Comparison of ENCODE assay signal across 23 cellular contexts in the genomic region with DNA sequence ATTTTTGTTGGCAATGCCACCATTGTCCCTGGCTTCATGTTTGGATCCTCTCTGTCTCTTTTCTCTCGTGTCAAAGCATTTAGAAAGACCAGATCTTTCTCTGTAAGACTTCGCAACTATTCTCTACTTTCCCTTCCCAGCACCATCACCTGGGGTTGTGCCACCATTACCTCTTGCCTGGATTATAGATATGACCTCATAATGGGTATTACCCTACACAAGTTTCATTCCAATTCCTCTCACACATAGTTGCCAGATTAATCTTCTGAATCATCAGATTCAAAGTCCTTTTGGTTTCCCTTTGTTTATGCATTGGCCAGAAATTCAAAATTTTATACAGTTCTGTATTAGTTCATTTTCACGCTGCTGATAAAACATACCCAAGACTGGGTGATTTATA. TPM values are rescaled to one million over a fixed set of nuclear protein-coding genes. Genes with fewer than 3 reads are reported as not detected.
DNase-seq lines count a peak whose midpoint lies in the region; ATAC-seq and TF ChIP-seq lines count a peak whose summit lies in the region.
"Had no signal": no experiment of that assay in that cellular context is flagged by ENCODE, and none has a peak within 500 bp of the region (broad histone marks: within the 10 kb centered on the region; RNA-seq: fewer than 3 reads in every experiment).

No MANE protein-coding gene starts in this region.

- no peak for DNase-seq in activated CD4-positive, alpha-beta T cell treated with anti-CD3 and anti-CD28 coated beads, Interleukin-2, amount 10 ng/mL, durations not matched to agents 7 days and 5 days
- DNase-seq in activated CD4-positive, alpha-beta T cell treated with anti-CD3 and anti-CD28 coated beads for 1 hour = no peak
- no peak for DNase-seq in CD4-positive, alpha-beta T cell
- no peak for DNase-seq in activated CD8-positive, alpha-beta T cell treated with anti-CD3 and anti-CD28 coated beads, Interleukin-2, amount 10 ng/mL, durations not matched to agents 7 days and 5 days
- no peak for DNase-seq in right lobe of liver
- no peak for DNase-seq in RKO (ENCODE audit: low spot score)
- DNase-seq: activated CD4-positive, alpha-beta T cell treated with anti-CD3 and anti-CD28 coated beads for 48 hours; AML-193; DMS53; mesenchymal stem cell; NCI-H146; stimulated activated naive CD8-positive, alpha-beta T cell treated with anti-CD3 and anti-CD28 coated beads, Interleukin-15, Interleukin-2, amounts not matched to agents 100 U/mL and 50 U/mL, for 24 hours; tibial artery had no signal

- POLR2A ChIA-PET in activated CD4-positive, alpha-beta T cell treated with anti-CD3 and anti-CD28 coated beads, Interleukin-2, amount 10 ng/mL, durations not matched to agents 7 days and 5 days (lab: Charles Lee) = no interaction called here
- POLR2A ChIA-PET in CD4-positive, alpha-beta T cell (lab: Charles Lee) = no interaction called here
- POLR2A ChIA-PET in activated CD8-positive, alpha-beta T cell treated with anti-CD3 and anti-CD28 coated beads, Interleukin-2, amount 10 ng/mL, durations not matched to agents 7 days and 5 days (lab: Charles Lee) = no interaction called here

- no peaks in the 10 kb centered on the region for H3K27me3 ChIP-seq in CD4-positive, alpha-beta T cell (ENCODE audit: control insufficient read depth, insufficient read depth, low read length)
- H3K27me3 ChIP-seq in right lobe of liver = no peaks in the 10 kb centered on the region

- peaks cover 12% of the 10 kb centered on the region for H3K36me3 Mint-ChIP-seq in activated CD4-positive, alpha-beta T cell treated with anti-CD3 and anti-CD28 coated beads, Interleukin-2, amount 10 ng/mL, durations not matched to agents 7 days and 5 days (ENCODE audit: low read depth)
- H3K36me3 Mint-ChIP-seq in CD4-positive, alpha-beta T cell (ENCODE audit: low read depth) = no peaks in the 10 kb centered on the region
- peaks cover 16% of the 10 kb centered on the region for H3K36me3 Mint-ChIP-seq in activated CD8-positive, alpha-beta T cell treated with anti-CD3 and anti-CD28 coated beads, Interleukin-2, amount 10 ng/mL, durations not matched to agents 7 days and 5 days (ENCODE audit: low read depth)

- no peak for TF ChIP-seq CTCF in CD4-positive, alpha-beta T cell (IDR thresholded peaks at IDR 0.05)
- no peak for TF ChIP-seq CTCF in right lobe of liver (IDR thresholded peaks at IDR 0.05)

- no peaks in the 10 kb centered on the region for H3K27me3 Mint-ChIP-seq in activated CD4-positive, alpha-beta T cell treated with anti-CD3 and anti-CD28 coated beads, Interleukin-2, amount 10 ng/mL, durations not matched to agents 7 days and 5 days
- H3K27me3 Mint-ChIP-seq in CD4-positive, alpha-beta T cell = no peaks in the 10 kb centered on the region
- no peaks in the 10 kb centered on the region for H3K27me3 Mint-ChIP-seq in activated CD8-positive, alpha-beta T cell treated with anti-CD3 and anti-CD28 coated beads, Interleukin-2, amount 10 ng/mL, durations not matched to agents 7 days and 5 days (ENCODE audit: low read depth)

- H3K27ac ChIP-seq in CD4-positive, alpha-beta T cell (ENCODE audit: low read depth, low read length) = no peak overlapping the region
- peak overlapping the region in 2 of 3 donors; percentile 68 to 97 for H3K27ac ChIP-seq in right lobe of liver
- H3K27ac ChIP-seq: A549, SK-N-MC, tibial artery had no signal

- no peak overlapping the region for H3K4me3 Mint-ChIP-seq in activated CD4-positive, alpha-beta T cell treated with anti-CD3 and anti-CD28 coated beads, Interleukin-2, amount 10 ng/mL, durations not matched to agents 7 days and 5 days
- H3K4me3 Mint-ChIP-seq in CD4-positive, alpha-beta T cell = peak overlapping the region; percentile 14
- H3K4me3 Mint-ChIP-seq in activated CD8-positive, alpha-beta T cell treated with anti-CD3 and anti-CD28 coated beads, Interleukin-2, amount 10 ng/mL, durations not matched to agents 7 days and 5 days = no peak overlapping the region
- H3K4me3 Mint-ChIP-seq: GM23338 had no signal

- H3K4me1 Mint-ChIP-seq in activated CD4-positive, alpha-beta T cell treated with anti-CD3 and anti-CD28 coated beads, Interleukin-2, amount 10 ng/mL, durations not matched to agents 7 days and 5 days = peaks cover 34% of the 10 kb centered on the region
- peaks cover 44% of the 10 kb centered on the region for H3K4me1 Mint-ChIP-seq in CD4-positive, alpha-beta T cell (ENCODE audit: low read depth)
- H3K4me1 Mint-ChIP-seq in activated CD8-positive, alpha-beta T cell treated with anti-CD3 and anti-CD28 coated beads, Interleukin-2, amount 10 ng/mL, durations not matched to agents 7 days and 5 days (ENCODE audit: low read depth) = peaks cover 47% of the 10 kb centered on the region

- no peak for ATAC-seq in CD4-positive, alpha-beta T cell (ENCODE audit: poor library complexity)
- no peak for ATAC-seq in activated CD8-positive, alpha-beta T cell treated with anti-CD3 and anti-CD28 coated beads, Interleukin-2, amount 10 ng/mL, durations not matched to agents 7 days and 5 days
- ATAC-seq in right lobe of liver (peak in 1 of 4 donors; percentile 40), HG03108 (IDR thresholded peaks at IDR 0.05; ENCODE audit: unreplicated experiment) (no peak), HG02588 (IDR thresholded peaks at IDR 0.05; ENCODE audit: unreplicated experiment) (no peak)
- ATAC-seq: A549; GM23338; stimulated activated naive CD8-positive, alpha-beta T cell treated with anti-CD3 and anti-CD28 coated beads, Interleukin-15, Interleukin-2, amounts not matched to agents 100 U/mL and 50 U/mL, for 24 hours had no signal

- H3K27ac Mint-ChIP-seq in activated CD4-positive, alpha-beta T cell treated with anti-CD3 and anti-CD28 coated beads, Interleukin-2, amount 10 ng/mL, durations not matched to agents 7 days and 5 days = peak overlapping the region; percentile 66
- H3K27ac Mint-ChIP-seq in CD4-positive, alpha-beta T cell = peak overlapping the region; percentile 82
- peak overlapping the region; percentile 74 for H3K27ac Mint-ChIP-seq in activated CD8-positive, alpha-beta T cell treated with anti-CD3 and anti-CD28 coated beads, Interleukin-2, amount 10 ng/mL, durations not matched to agents 7 days and 5 days
- H3K27ac Mint-ChIP-seq: GM23338 had no signal

- intact Hi-C loops in CD4-positive, alpha-beta T cell (cut with DNase I, micrococcal nuclease) = no loop called here
- intact Hi-C loops in right lobe of liver (cut with DNase I) = no loop called here

- peaks cover 12% of the 10 kb centered on the region for H3K9me3 Mint-ChIP-seq in activated CD4-positive, alpha-beta T cell treated with anti-CD3 and anti-CD28 coated beads, Interleukin-2, amount 10 ng/mL, durations not matched to agents 7 days and 5 days
- peaks cover 6% of the 10 kb centered on the region for H3K9me3 Mint-ChIP-seq in CD4-positive, alpha-beta T cell
- H3K9me3 Mint-ChIP-seq in activated CD8-positive, alpha-beta T cell treated with anti-CD3 and anti-CD28 coated beads, Interleukin-2, amount 10 ng/mL, durations not matched to agents 7 days and 5 days (ENCODE audit: insufficient read depth) = peaks cover 7% of the 10 kb centered on the region

- 81% methylated on average over 3 of the region's 3 CpGs for WGBS in right lobe of liver (ENCODE audit: insufficient coverage, low coverage, low lambda C conversion rate, missing lambda C conversion rate)

- H3K9me3 ChIP-seq in CD4-positive, alpha-beta T cell (ENCODE audit: control insufficient read depth, low read length) = no peaks in the 10 kb centered on the region
- H3K9me3 ChIP-seq in right lobe of liver = no peaks in the 10 kb centered on the region
- H3K9me3 ChIP-seq: tibial artery had no signal

- peaks cover 0 to 59% (median 27%) of the 10 kb centered on the region in 4 donors for H3K4me1 ChIP-seq in right lobe of liver
- H3K4me1 ChIP-seq: tibial artery had no signal

- no peak overlapping the region for H3K4me3 ChIP-seq in right lobe of liver
- H3K4me3 ChIP-seq: A549, GM23338, SK-N-MC, tibial artery had no signal

- H3K36me3 ChIP-seq in right lobe of liver = no peaks in the 10 kb centered on the region
- H3K36me3 ChIP-seq: tibial artery had no signal

- TF ChIP-seq POLR2A in right lobe of liver (IDR thresholded peaks at IDR 0.05) = no peak

- CTCF ChIA-PET in activated CD4-positive, alpha-beta T cell treated with anti-CD3 and anti-CD28 coated beads, Interleukin-2, amount 10 ng/mL, durations not matched to agents 7 days and 5 days (lab: Charles Lee) = no interaction called here
- CTCF ChIA-PET in CD4-positive, alpha-beta T cell (lab: Charles Lee) = no interaction called here
- CTCF ChIA-PET in activated CD8-positive, alpha-beta T cell treated with anti-CD3 and anti-CD28 coated beads, Interleukin-2, amount 10 ng/mL, durations not matched to agents 7 days and 5 days (lab: Charles Lee) = interaction anchor here (1.7 to 14.1 kb wide), 3 partner anchors 16 to 23 kb away, joined by 4 to 197 read pairs (median 23); no protein-coding TSS in a partner anchor

RNA-seq across cellular contexts. Expression of gene DHRS2, which starts 27.2 kb away (rescaled TPM):
- total RNA-seq in activated CD4-positive, alpha-beta T cell treated with anti-CD3 and anti-CD28 coated beads, Interleukin-2, amount 10 ng/mL, durations not matched to agents 7 days and 5 days = under 1 TPM; 0.44 to 0.50 TPM
- under 1 TPM in 1 of 2 experiments, not detected in 1; 0.27 TPM for total RNA-seq in CD4-positive, alpha-beta T cell
- under 1 TPM; 0.24 to 0.44 TPM for total RNA-seq in activated CD8-positive, alpha-beta T cell treated with anti-CD3 and anti-CD28 coated beads, Interleukin-2, amount 10 ng/mL, durations not matched to agents 7 days and 5 days
- 10 to 100 TPM in 1 of 6 experiments, 1 to 10 TPM in 4, under 1 TPM in 1; 0.53 to 12.3 (median 4.2) TPM for total RNA-seq in right lobe of liver

RNA-seq across cellular contexts. Expression of gene JPH4, which starts 30.4 kb away (rescaled TPM):
- not detected for total RNA-seq in activated CD4-positive, alpha-beta T cell treated with anti-CD3 and anti-CD28 coated beads, Interleukin-2, amount 10 ng/mL, durations not matched to agents 7 days and 5 days
- not detected for total RNA-seq in CD4-positive, alpha-beta T cell
- total RNA-seq in activated CD8-positive, alpha-beta T cell treated with anti-CD3 and anti-CD28 coated beads, Interleukin-2, amount 10 ng/mL, durations not matched to agents 7 days and 5 days = not detected
- under 1 TPM in 3 of 6 experiments, not detected in 3; 0.07 to 0.20 (median 0.19) TPM for total RNA-seq in right lobe of liver
- total RNA-seq: G401, LHCN-M2, myocyte, NCI-H460, pulmonary artery endothelial cell had no signal

RNA-seq across cellular contexts. Expression of gene AP1G2, which starts 41.4 kb away (rescaled TPM):
- total RNA-seq in activated CD4-positive, alpha-beta T cell treated with anti-CD3 and anti-CD28 coated beads, Interleukin-2, amount 10 ng/mL, durations not matched to agents 7 days and 5 days = 100 to 1,000 TPM; 306 to 333 TPM
- 100 to 1,000 TPM; 193 to 198 TPM for total RNA-seq in CD4-positive, alpha-beta T cell
- total RNA-seq in activated CD8-positive, alpha-beta T cell treated with anti-CD3 and anti-CD28 coated beads, Interleukin-2, amount 10 ng/mL, durations not matched to agents 7 days and 5 days = 100 to 1,000 TPM; 267 to 276 TPM
- 10 to 100 TPM; 13.6 to 25.9 (median 23.0) TPM for total RNA-seq in right lobe of liver

RNA-seq across cellular contexts. Expression of gene THTPA, which starts 52.9 kb away (rescaled TPM):
- total RNA-seq in activated CD4-positive, alpha-beta T cell treated with anti-CD3 and anti-CD28 coated beads, Interleukin-2, amount 10 ng/mL, durations not matched to agents 7 days and 5 days = 10 to 100 TPM in 1 of 2 experiments, 1 to 10 TPM in 1; 8.1 to 12.7 TPM
- 10 to 100 TPM; 13.0 to 13.4 TPM for total RNA-seq in CD4-positive, alpha-beta T cell
- 1 to 10 TPM; 7.3 to 9.8 TPM for total RNA-seq in activated CD8-positive, alpha-beta T cell treated with anti-CD3 and anti-CD28 coated beads, Interleukin-2, amount 10 ng/mL, durations not matched to agents 7 days and 5 days
- total RNA-seq in right lobe of liver = 10 to 100 TPM in 4 of 6 experiments, 1 to 10 TPM in 2; 8.2 to 15.0 (median 11.4) TPM

RNA-seq across cellular contexts. Expression of gene ZFHX2, which starts 57.4 kb away (rescaled TPM):
- total RNA-seq in activated CD4-positive, alpha-beta T cell treated with anti-CD3 and anti-CD28 coated beads, Interleukin-2, amount 10 ng/mL, durations not matched to agents 7 days and 5 days = 1 to 10 TPM; 1.0 to 1.1 TPM
- under 1 TPM; 0.19 to 0.22 TPM for total RNA-seq in CD4-positive, alpha-beta T cell
- total RNA-seq in activated CD8-positive, alpha-beta T cell treated with anti-CD3 and anti-CD28 coated beads, Interleukin-2, amount 10 ng/mL, durations not matched to agents 7 days and 5 days = 1 to 10 TPM in 1 of 2 experiments, under 1 TPM in 1; 0.90 to 1.5 TPM
- total RNA-seq in right lobe of liver = under 1 TPM; 0.33 to 0.83 (median 0.47) TPM

Comparison
In these comparisons a context has a peak if more than half of its experiments do, and no peak if none do; other contexts are left out.
1. RNA of gene AP1G2, which starts 41.4 kb away (total RNA-seq): 306 to 333 TPM in activated CD4-positive, alpha-beta T cell treated with anti-CD3 and anti-CD28 coated beads, Interleukin-2, amount 10 ng/mL, durations not matched to agents 7 days and 5 days, 267 to 276 TPM in activated CD8-positive, alpha-beta T cell treated with anti-CD3 and anti-CD28 coated beads, Interleukin-2, amount 10 ng/mL, durations not matched to agents 7 days and 5 days and 193 to 198 TPM in CD4-positive, alpha-beta T cell; 13.6 to 25.9 TPM in right lobe of liver; every median in the first group is over 4 times any median in the second.
2. Peak in every context shown above with its lines, with median percentiles within 50 percentile points of each other: H3K27ac Mint-ChIP-seq.